ENCODE assay signal across 15 cellular contexts in the genomic region with DNA sequence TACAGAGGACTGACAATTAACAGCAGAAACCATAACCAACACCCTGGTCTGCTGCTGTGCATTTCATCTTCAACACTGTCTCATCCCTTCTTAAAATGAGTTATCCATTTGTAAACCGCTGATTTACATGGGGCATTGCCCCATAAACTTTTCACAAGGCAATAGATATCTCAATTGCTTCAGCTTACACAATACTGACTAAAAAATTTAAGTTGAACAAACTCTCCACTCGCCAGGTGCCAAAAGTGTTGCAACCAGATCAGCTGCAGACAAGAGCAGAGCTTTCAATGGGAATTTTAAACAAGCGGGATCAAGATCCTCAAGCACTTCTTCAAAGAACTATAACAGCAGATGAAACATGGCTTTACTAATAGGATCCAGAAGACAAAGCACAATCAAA.
"Had no signal": no experiment of that assay in that cellular context is flagged by ENCODE, and none has a peak within 500 bp of the region (broad histone marks: within the 10 kb centered on the region; RNA-seq: fewer than 3 reads in every experiment).

No MANE protein-coding gene starts in this region.

- H3K4me1 ChIP-seq: heart left ventricle, neural progenitor cell, tibial nerve had no signal

- DNase-seq: activated CD4-positive, alpha-beta T cell treated with anti-CD3 and anti-CD28 coated beads for 36 hours; activated CD8-positive, alpha-beta T cell treated with anti-CD3 and anti-CD28 coated beads for 36 hours; activated naive CD4-positive, alpha-beta T cell; effector CD4-positive, alpha-beta T cell; foreskin melanocyte; heart left ventricle; islet precursor cell; left ventricle myocardium superior; T-helper 1 cell had no signal

- H3K4me3 ChIP-seq: coronary artery, heart left ventricle, neural progenitor cell, tibial nerve had no signal

- ATAC-seq: activated CD4-positive, alpha-beta T cell treated with anti-CD3 and anti-CD28 coated beads for 36 hours; activated CD8-positive, alpha-beta T cell treated with anti-CD3 and anti-CD28 coated beads for 36 hours; heart left ventricle; left ventricle myocardium superior; stimulated activated memory B cell treated with anti-CD40 and anti-IgM and Interleukin-4, amounts not matched to agents 10 μg/mL and 1 μg/mL and 100 μg/mL, for 72 hours had no signal

- H3K9ac ChIP-seq: neural progenitor cell had no signal

- H3K4me3 Mint-ChIP-seq: activated CD4-positive, alpha-beta T cell treated with anti-CD3 and anti-CD28 coated beads for 36 hours; activated CD8-positive, alpha-beta T cell treated with anti-CD3 and anti-CD28 coated beads for 36 hours; activated T-helper 1 cell treated with anti-CD3 and anti-CD28 coated beads, Interleukin-12 subunit alpha, Interleukin-12 subunit beta, Interleukin-2, Interleukin-4 antibody, amounts not matched to agents 30 ng/mL and 10 ng/mL and 1 ng/mL, durations not matched to agents 14 hours and 24 hours and 36 hours; neural progenitor cell; stimulated activated memory B cell treated with anti-CD40 and anti-IgM and Interleukin-4, amounts not matched to agents 10 μg/mL and 1 μg/mL and 100 μg/mL, for 72 hours had no signal

- H2AFZ ChIP-seq: neural progenitor cell had no signal

- H3K4me2 ChIP-seq: neural progenitor cell had no signal

- H3K9me3 ChIP-seq: heart left ventricle, tibial nerve had no signal

- H3K27me3 ChIP-seq: heart left ventricle, neural progenitor cell, tibial nerve had no signal

- H3K9me3 Mint-ChIP-seq: activated CD8-positive, alpha-beta T cell treated with anti-CD3 and anti-CD28 coated beads for 36 hours; neural progenitor cell; stimulated activated memory B cell treated with anti-CD40 and anti-IgM and Interleukin-4, amounts not matched to agents 10 μg/mL and 1 μg/mL and 100 μg/mL, for 72 hours had no signal

- H3K4me1 Mint-ChIP-seq: activated CD4-positive, alpha-beta T cell treated with anti-CD3 and anti-CD28 coated beads for 36 hours; stimulated activated memory B cell treated with anti-CD40 and anti-IgM and Interleukin-4, amounts not matched to agents 10 μg/mL and 1 μg/mL and 100 μg/mL, for 72 hours had no signal

- H3K27me3 Mint-ChIP-seq: activated CD4-positive, alpha-beta T cell treated with anti-CD3 and anti-CD28 coated beads for 36 hours; activated CD8-positive, alpha-beta T cell treated with anti-CD3 and anti-CD28 coated beads for 36 hours; stimulated activated memory B cell treated with anti-CD40 and anti-IgM and Interleukin-4, amounts not matched to agents 10 μg/mL and 1 μg/mL and 100 μg/mL, for 72 hours had no signal

- H3K36me3 ChIP-seq: heart left ventricle, neural progenitor cell had no signal

- H3K27ac ChIP-seq: coronary artery, heart left ventricle, neural progenitor cell, tibial nerve, VCaP had no signal

- H3K27ac Mint-ChIP-seq: activated CD4-positive, alpha-beta T cell treated with anti-CD3 and anti-CD28 coated beads for 36 hours; activated CD8-positive, alpha-beta T cell treated with anti-CD3 and anti-CD28 coated beads for 36 hours; activated T-helper 1 cell treated with anti-CD3 and anti-CD28 coated beads, Interleukin-12 subunit alpha, Interleukin-12 subunit beta, Interleukin-2, Interleukin-4 antibody, amounts not matched to agents 30 ng/mL and 10 ng/mL and 1 ng/mL, durations not matched to agents 14 hours and 24 hours and 36 hours; neural progenitor cell; stimulated activated memory B cell treated with anti-CD40 and anti-IgM and Interleukin-4, amounts not matched to agents 10 μg/mL and 1 μg/mL and 100 μg/mL, for 72 hours had no signal
